Comparison of ENCODE assay signal across 2 cellular contexts in the genomic region with DNA sequence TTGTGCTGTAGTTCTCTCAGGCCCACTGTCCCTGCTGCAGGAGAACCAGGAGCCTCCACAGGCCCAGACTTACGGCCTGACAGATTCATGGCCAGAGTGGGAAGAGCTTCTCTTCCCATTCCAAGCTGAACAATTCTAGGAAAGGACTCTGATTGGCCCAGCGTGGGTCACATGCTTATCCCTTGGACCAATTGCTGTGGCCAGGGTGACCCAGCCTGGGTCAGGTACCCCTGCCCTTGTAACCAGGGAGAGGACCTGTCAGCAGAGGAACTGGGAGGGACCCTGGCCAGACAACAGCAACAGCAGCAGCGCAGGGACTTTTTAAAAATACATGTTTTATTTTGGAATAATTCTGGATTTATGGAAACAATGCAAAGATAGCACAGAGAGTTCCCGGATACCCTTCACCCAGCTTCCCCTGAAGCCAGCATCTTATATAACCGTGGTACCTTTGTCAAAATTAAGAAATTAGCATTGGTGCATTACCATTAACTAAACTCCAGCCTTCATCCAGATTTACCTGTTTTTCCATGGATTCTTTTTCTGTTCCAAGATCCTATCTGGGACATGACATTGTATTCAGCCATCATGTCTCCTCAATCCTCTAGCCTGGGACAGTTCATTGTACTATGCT.
TF ChIP-seq lines count a peak whose summit lies in the region.

No MANE protein-coding gene starts in this region.

TF ChIP-seq in HEK293, 187 proteins besides CTCF, POLR2A, EP300 and RAD21 (continued from another document):
- TF ChIP-seq YY2 (tag by site-specific recombination; IDR thresholded peaks at IDR 0.05) = no peak
- TF ChIP-seq OSR2 (tag by site-specific recombination; IDR thresholded peaks at IDR 0.05) = no peak
- TF ChIP-seq HOXC10 (CRISPR knock-in tag; IDR thresholded peaks at IDR 0.05) = no peak
TF ChIP-seq in HEK293: peak in this region for 1.

TF ChIP-seq in WTC11, 78 proteins besides CTCF, POLR2A, EP300 and RAD21 (continued from another document):
- TF ChIP-seq CBFB (CRISPR knock-in tag; IDR thresholded peaks at IDR 0.05; ENCODE audit: low read depth) (no peak), MXD4 (CRISPR knock-in tag; IDR thresholded peaks at IDR 0.05; ENCODE audit: borderline replicate concordance) (no peak), SP1 (CRISPR knock-in tag; conservative IDR thresholded peaks at IDR 0.05) (no peak), NFYB (CRISPR knock-in tag; conservative IDR thresholded peaks at IDR 0.05; ENCODE audit: low read depth) (peak; percentile 61), ZNF138 (CRISPR knock-in tag; conservative IDR thresholded peaks at IDR 0.05) (no peak), ZNF219 (CRISPR knock-in tag; IDR thresholded peaks at IDR 0.05; ENCODE audit: borderline replicate concordance) (no peak)
- TF ChIP-seq, protein P1, sequence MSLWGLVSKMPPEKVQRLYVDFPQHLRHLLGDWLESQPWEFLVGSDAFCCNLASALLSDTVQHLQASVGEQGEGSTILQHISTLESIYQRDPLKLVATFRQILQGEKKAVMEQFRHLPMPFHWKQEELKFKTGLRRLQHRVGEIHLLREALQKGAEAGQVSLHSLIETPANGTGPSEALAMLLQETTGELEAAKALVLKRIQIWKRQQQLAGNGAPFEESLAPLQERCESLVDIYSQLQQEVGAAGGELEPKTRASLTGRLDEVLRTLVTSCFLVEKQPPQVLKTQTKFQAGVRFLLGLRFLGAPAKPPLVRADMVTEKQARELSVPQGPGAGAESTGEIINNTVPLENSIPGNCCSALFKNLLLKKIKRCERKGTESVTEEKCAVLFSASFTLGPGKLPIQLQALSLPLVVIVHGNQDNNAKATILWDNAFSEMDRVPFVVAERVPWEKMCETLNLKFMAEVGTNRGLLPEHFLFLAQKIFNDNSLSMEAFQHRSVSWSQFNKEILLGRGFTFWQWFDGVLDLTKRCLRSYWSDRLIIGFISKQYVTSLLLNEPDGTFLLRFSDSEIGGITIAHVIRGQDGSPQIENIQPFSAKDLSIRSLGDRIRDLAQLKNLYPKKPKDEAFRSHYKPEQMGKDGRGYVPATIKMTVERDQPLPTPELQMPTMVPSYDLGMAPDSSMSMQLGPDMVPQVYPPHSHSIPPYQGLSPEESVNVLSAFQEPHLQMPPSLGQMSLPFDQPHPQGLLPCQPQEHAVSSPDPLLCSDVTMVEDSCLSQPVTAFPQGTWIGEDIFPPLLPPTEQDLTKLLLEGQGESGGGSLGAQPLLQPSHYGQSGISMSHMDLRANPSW (CRISPR knock-in tag; conservative IDR thresholded peaks at IDR 0.05; ENCODE audit: low read depth) = no peak
- TF ChIP-seq, protein P2, sequence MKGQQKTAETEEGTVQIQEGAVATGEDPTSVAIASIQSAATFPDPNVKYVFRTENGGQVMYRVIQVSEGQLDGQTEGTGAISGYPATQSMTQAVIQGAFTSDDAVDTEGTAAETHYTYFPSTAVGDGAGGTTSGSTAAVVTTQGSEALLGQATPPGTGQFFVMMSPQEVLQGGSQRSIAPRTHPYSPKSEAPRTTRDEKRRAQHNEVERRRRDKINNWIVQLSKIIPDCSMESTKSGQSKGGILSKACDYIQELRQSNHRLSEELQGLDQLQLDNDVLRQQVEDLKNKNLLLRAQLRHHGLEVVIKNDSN (CRISPR knock-in tag; IDR thresholded peaks at IDR 0.05) = peak; percentile 51; the same call in 1 of the 2 replicates
- TF ChIP-seq, protein P3, sequence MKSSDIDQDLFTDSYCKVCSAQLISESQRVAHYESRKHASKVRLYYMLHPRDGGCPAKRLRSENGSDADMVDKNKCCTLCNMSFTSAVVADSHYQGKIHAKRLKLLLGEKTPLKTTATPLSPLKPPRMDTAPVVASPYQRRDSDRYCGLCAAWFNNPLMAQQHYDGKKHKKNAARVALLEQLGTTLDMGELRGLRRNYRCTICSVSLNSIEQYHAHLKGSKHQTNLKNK (CRISPR knock-in tag; IDR thresholded peaks at IDR 0.05) = no peak
- TF ChIP-seq, protein P4, sequence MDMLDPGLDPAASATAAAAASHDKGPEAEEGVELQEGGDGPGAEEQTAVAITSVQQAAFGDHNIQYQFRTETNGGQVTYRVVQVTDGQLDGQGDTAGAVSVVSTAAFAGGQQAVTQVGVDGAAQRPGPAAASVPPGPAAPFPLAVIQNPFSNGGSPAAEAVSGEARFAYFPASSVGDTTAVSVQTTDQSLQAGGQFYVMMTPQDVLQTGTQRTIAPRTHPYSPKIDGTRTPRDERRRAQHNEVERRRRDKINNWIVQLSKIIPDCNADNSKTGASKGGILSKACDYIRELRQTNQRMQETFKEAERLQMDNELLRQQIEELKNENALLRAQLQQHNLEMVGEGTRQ (CRISPR knock-in tag; IDR thresholded peaks at IDR 0.05) = peak; percentile 81
- TF ChIP-seq, protein P5, sequence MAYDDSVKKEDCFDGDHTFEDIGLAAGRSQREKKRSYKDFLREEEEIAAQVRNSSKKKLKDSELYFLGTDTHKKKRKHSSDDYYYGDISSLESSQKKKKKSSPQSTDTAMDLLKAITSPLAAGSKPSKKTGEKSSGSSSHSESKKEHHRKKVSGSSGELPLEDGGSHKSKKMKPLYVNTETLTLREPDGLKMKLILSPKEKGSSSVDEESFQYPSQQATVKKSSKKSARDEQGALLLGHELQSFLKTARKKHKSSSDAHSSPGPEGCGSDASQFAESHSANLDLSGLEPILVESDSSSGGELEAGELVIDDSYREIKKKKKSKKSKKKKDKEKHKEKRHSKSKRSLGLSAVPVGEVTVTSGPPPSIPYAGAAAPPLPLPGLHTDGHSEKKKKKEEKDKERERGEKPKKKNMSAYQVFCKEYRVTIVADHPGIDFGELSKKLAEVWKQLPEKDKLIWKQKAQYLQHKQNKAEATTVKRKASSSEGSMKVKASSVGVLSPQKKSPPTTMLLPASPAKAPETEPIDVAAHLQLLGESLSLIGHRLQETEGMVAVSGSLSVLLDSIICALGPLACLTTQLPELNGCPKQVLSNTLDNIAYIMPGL (CRISPR knock-in tag; IDR thresholded peaks at IDR 0.05) = no peak
